2 cellular contexts compared by ENCODE assay signal in genomic region chr11:70548976-70549375, GRCh38.
TF ChIP-seq lines count a peak whose summit lies in the region.

No MANE protein-coding gene starts in this region.

TF ChIP-seq in IMR-90, 13 proteins besides CTCF, POLR2A, EP300 and RAD21:
- TF ChIP-seq RCOR1 (IDR thresholded peaks at IDR 0.05; ENCODE audit: insufficient replicate concordance, low read length) (no peak), FOS (IDR thresholded peaks at IDR 0.05; ENCODE audit: low read depth, low read length) (no peak), NFE2L2 (IDR thresholded peaks at IDR 0.05; ENCODE audit: low read depth, low read length) (no peak), ELK1 (IDR thresholded peaks at IDR 0.05; ENCODE audit: borderline replicate concordance, low read depth, low read length) (no peak), BHLHE40 (IDR thresholded peaks at IDR 0.05; ENCODE audit: low read depth, low read length) (no peak), MAZ (IDR thresholded peaks at IDR 0.05; ENCODE audit: borderline replicate concordance, low read depth, low read length) (no peak), MXI1 (IDR thresholded peaks at IDR 0.05; ENCODE audit: borderline replicate concordance, low read depth, low read length) (no peak), SMC3 (IDR thresholded peaks at IDR 0.05; ENCODE audit: low read depth, low read length) (no peak), MAFK (IDR thresholded peaks at IDR 0.05; ENCODE audit: low read depth, low read length) (no peak), CHD1 (IDR thresholded peaks at IDR 0.05; ENCODE audit: low read depth, low read length) (no peak), USF2 (IDR thresholded peaks at IDR 0.05; ENCODE audit: low read depth, low read length) (no peak), CEBPB (IDR thresholded peaks at IDR 0.05; ENCODE audit: low read depth, low read length) (no peak), RFX5 (IDR thresholded peaks at IDR 0.05; ENCODE audit: low read depth, low read length) (no peak)

TF ChIP-seq in K562, 482 proteins besides CTCF, POLR2A, EP300 and RAD21:
- no peak for TF ChIP-seq HNRNPUL1 (IDR thresholded peaks at IDR 0.05; ENCODE audit: low read length)
- no peak for TF ChIP-seq MCM5 (IDR thresholded peaks at IDR 0.05; ENCODE audit: low read depth)
- 0 out of 2 replicates have a peak, but pooled peaks have one; percentile 26 for TF ChIP-seq CREM (IDR thresholded peaks at IDR 0.05; ENCODE audit: low read depth)
- TF ChIP-seq ZNF224 (CRISPR knock-in tag; IDR thresholded peaks at IDR 0.05) = no peak
- TF ChIP-seq TFAP4 (CRISPR knock-in tag; IDR thresholded peaks at IDR 0.05; ENCODE audit: borderline replicate concordance) = peak; percentile 27; the same call in 1 of the 2 replicates
- TF ChIP-seq SMC3 (conservative IDR thresholded peaks at IDR 0.05; ENCODE audit: insufficient read depth, low read depth, low read length) = 0 out of 2 replicates have a peak, but pooled peaks have one; percentile 23
